In the genomic region with DNA sequence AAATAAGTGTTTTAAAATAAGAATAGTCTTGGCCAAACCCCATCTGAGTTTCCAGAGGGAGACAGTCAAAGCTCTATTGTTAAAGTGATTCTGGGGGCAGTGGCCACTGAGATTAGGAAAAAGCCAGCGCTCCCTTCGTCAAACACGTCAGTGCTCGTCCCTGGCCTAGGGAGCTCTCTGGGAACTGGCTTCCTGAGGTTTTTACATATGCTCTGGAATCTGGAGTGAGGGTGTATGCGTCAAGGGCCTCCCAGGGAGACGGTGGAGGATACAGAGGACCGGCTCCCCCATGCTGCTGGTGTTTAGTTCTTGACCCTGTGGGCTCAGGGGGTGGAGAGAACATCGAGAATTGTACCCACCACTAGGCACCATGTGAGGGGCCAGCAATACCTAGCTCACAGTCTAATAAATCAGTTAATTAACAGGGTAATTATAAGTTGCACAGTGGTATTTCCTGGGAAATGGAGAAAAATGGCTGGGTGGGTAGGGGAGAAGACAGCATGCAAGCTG, we compare ENCODE assay signal across 1 cellular context.
TF ChIP-seq lines count a peak whose summit lies in the region.

No MANE protein-coding gene starts in this region.

TF ChIP-seq in neural cell, 6 proteins besides CTCF, POLR2A, EP300 and RAD21 (continued from another document):
- TF ChIP-seq, protein P1, sequence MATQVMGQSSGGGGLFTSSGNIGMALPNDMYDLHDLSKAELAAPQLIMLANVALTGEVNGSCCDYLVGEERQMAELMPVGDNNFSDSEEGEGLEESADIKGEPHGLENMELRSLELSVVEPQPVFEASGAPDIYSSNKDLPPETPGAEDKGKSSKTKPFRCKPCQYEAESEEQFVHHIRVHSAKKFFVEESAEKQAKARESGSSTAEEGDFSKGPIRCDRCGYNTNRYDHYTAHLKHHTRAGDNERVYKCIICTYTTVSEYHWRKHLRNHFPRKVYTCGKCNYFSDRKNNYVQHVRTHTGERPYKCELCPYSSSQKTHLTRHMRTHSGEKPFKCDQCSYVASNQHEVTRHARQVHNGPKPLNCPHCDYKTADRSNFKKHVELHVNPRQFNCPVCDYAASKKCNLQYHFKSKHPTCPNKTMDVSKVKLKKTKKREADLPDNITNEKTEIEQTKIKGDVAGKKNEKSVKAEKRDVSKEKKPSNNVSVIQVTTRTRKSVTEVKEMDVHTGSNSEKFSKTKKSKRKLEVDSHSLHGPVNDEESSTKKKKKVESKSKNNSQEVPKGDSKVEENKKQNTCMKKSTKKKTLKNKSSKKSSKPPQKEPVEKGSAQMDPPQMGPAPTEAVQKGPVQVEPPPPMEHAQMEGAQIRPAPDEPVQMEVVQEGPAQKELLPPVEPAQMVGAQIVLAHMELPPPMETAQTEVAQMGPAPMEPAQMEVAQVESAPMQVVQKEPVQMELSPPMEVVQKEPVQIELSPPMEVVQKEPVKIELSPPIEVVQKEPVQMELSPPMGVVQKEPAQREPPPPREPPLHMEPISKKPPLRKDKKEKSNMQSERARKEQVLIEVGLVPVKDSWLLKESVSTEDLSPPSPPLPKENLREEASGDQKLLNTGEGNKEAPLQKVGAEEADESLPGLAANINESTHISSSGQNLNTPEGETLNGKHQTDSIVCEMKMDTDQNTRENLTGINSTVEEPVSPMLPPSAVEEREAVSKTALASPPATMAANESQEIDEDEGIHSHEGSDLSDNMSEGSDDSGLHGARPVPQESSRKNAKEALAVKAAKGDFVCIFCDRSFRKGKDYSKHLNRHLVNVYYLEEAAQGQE (IDR thresholded peaks at IDR 0.05; ENCODE audit: borderline replicate concordance) = no peak
- no peak for TF ChIP-seq TAF1 (IDR thresholded peaks at IDR 0.05; ENCODE audit: low read depth)
- no peak for TF ChIP-seq SMC3 (conservative IDR thresholded peaks at IDR 0.05; ENCODE audit: poor library complexity)
- TF ChIP-seq MXI1 (conservative IDR thresholded peaks at IDR 0.05; ENCODE audit: poor library complexity, severe bottlenecking) = no peak
- no peak for TF ChIP-seq POLR2AphosphoS5 (IDR thresholded peaks at IDR 0.05)
